9 cellular contexts compared by ENCODE assay signal in the genomic region with DNA sequence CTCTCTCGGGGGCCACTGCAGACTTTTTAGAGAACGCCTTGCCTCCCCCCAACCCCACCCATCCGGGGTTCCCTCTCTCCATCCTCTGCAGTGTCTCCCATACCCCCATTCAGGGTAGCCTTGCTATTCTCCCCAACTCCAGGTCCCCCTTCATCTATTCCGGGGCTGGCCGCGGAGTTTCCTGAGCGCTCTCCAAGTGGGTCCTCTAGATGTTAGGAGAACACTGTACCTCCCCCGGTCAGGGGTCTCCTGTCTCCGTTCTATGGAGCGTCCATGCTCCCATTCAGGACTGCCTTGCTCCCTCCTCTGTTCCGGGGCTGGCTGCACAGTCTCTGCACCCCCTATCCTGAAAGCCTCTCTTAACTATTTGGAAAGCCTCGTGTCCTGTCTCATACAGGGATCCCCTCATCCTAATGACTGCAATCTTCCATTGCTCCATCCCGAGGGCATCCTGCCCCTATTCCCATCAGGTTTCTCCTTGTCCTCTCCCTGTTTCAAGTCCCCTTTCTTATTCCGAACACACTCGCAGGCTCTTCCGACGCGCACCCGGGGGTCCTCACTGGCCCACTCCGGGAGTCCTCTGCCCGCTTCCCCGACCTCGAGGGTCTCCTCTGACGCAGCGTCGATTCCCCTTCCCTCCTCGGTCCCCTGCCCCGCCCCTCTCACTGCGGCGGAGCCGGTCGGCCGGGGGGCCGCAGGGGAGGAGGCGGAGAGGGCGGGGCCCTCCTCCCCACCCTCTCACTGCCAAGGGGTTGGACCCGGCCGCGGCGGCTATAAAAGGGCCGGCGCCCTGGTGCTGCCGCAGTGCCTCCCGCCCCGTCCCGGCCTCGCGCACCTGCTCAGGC. TPM values are rescaled to one million over a fixed set of nuclear protein-coding genes. Genes with fewer than 3 reads are reported as not detected.
DNase-seq lines count a peak whose midpoint lies in the region; ATAC-seq and TF ChIP-seq lines count a peak whose summit lies in the region.
"Had no signal": no experiment of that assay in that cellular context is flagged by ENCODE, and none has a peak within 500 bp of the region (broad histone marks: within the 10 kb centered on the region; RNA-seq: fewer than 3 reads in every experiment).

A gene with protein sequence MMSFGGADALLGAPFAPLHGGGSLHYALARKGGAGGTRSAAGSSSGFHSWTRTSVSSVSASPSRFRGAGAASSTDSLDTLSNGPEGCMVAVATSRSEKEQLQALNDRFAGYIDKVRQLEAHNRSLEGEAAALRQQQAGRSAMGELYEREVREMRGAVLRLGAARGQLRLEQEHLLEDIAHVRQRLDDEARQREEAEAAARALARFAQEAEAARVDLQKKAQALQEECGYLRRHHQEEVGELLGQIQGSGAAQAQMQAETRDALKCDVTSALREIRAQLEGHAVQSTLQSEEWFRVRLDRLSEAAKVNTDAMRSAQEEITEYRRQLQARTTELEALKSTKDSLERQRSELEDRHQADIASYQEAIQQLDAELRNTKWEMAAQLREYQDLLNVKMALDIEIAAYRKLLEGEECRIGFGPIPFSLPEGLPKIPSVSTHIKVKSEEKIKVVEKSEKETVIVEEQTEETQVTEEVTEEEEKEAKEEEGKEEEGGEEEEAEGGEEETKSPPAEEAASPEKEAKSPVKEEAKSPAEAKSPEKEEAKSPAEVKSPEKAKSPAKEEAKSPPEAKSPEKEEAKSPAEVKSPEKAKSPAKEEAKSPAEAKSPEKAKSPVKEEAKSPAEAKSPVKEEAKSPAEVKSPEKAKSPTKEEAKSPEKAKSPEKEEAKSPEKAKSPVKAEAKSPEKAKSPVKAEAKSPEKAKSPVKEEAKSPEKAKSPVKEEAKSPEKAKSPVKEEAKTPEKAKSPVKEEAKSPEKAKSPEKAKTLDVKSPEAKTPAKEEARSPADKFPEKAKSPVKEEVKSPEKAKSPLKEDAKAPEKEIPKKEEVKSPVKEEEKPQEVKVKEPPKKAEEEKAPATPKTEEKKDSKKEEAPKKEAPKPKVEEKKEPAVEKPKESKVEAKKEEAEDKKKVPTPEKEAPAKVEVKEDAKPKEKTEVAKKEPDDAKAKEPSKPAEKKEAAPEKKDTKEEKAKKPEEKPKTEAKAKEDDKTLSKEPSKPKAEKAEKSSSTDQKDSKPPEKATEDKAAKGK (plus strand): TSS at position 802 of the 845 bp plus-strand sequence. CDS start 45 bp downstream, outside the sequence.

- H3K27ac ChIP-seq in coronary artery (no peak within 1 kb of the TSS), ovary (peak within 1 kb of the TSS in 1 of 2 donors; percentile 62)

- ATAC-seq in HG02938 (IDR thresholded peaks at IDR 0.05; ENCODE audit: unreplicated experiment) (no peak), omental fat pad (ENCODE audit: low FRiP score) (no peak)

- H3K27me3 ChIP-seq in ovary: no peaks in the 10 kb centered on the region

- TF ChIP-seq EP300 in ovary (IDR thresholded peaks at IDR 0.05): no peak

- H3K4me3 ChIP-seq in coronary artery (peak within 1 kb of the TSS; percentile 59), ovary (peak within 1 kb of the TSS; percentile 11)

- intact Hi-C loops in ovary (cut with DNase I): no loop called here

- DNase-seq in DMS79 (lab: John Stamatoyannopoulos, UW): peak; percentile 13
- peak; percentile 23 to 35 for DNase-seq in NCI-H1930 (lab: John Stamatoyannopoulos, UW)
- DNase-seq in coronary artery (ENCODE audit: low spot score): no peak
- DNase-seq in ovary: peak in 4 of 5 donors; percentile 31 to 63 (median 48)
- DNase-seq in omental fat pad (ENCODE audit: low spot score): no peak
- no peak for DNase-seq in NCI-H774 (lab: John Stamatoyannopoulos, UW)
- no peak for DNase-seq in NCI-H2029 (lab: John Stamatoyannopoulos, UW)

- peaks cover 32% of the 10 kb centered on the region for H3K4me1 ChIP-seq in ovary (ENCODE audit: insufficient read depth)

- 6% methylated on average over 39 to 48 of the region's 48 CpGs for WGBS in ovary, 3 donors

- TF ChIP-seq CTCF in coronary artery (IDR thresholded peaks at IDR 0.05) (no peak), ovary (IDR thresholded peaks at IDR 0.05) (no peak), omental fat pad (IDR thresholded peaks at IDR 0.05) (no peak)

- no peaks in the 10 kb centered on the region for H3K9me3 ChIP-seq in ovary

- no peak for TF ChIP-seq POLR2A in ovary (IDR thresholded peaks at IDR 0.05)

- no peaks in the 10 kb centered on the region for H3K36me3 ChIP-seq in ovary

RNA-seq across cellular contexts. Expression of the gene that starts here (rescaled TPM):
- 10 to 100 TPM in 5 of 7 donors, 1 to 10 TPM in 2; 2.6 to 30.6 (median 12.4) TPM for total RNA-seq in ovary
- polyA plus RNA-seq in ovary: 10 to 100 TPM in 1 of 2 donors, 1 to 10 TPM in 1; 7.2 to 26.6 TPM
- total RNA-seq in omental fat pad: 1 to 10 TPM in 1 of 4 donors, under 1 TPM in 3; 0.32 to 1.4 (median 0.42) TPM
- total RNA-seq: M059J had no signal

Comparison
In these comparisons a context has a peak if more than half of its experiments do, and no peak if none do; other contexts are left out.
1. DNase-seq: peak in DMS79 (single experiment), NCI-H1930 (2 of 2) and ovary (4 of 5); none in coronary artery (single experiment), omental fat pad (single experiment), NCI-H774 (single experiment) and NCI-H2029 (single experiment).